In the genomic region with DNA sequence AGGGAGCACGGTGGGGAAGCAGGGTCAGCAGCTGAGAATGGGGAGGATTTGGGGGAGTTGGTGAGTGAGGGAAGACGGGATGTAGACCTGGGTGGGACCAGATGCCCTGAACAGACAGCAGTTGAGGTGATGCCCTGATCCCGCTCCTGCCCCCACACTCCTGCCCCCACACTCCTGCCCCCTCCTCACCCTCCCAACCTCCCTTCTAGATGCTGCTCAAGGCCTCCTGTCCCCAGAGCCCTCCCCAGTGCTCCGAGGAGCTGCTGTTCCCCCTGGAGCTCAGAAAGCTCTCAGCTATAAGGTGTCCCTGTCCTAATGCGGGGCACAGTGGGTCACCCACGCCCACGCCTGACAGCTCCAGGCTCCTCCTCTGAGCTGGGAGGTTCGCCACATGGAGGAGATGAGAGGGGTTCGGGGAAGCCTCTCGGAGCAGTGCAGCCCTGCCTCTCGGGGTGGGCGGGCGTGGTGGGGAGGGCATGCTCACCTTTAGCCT, we compare ENCODE assay signal across 28 cellular contexts.
"Had no signal": no experiment of that assay in that cellular context is flagged by ENCODE, and none has a peak within 500 bp of the region (broad histone marks: within the 10 kb centered on the region; RNA-seq: fewer than 3 reads in every experiment).

No MANE protein-coding gene starts in this region.

- FAIRE-seq: astrocyte, bronchial epithelial cell, endometrium, endothelial cell of umbilical vein had no signal

- H3K36me3 ChIP-seq: brain microvascular endothelial cell, colonic mucosa, esophagus squamous epithelium had no signal

- H3K4me1 ChIP-seq: colonic mucosa, gastroesophageal sphincter had no signal

- H3K9me3 ChIP-seq: colonic mucosa, esophagus squamous epithelium, gastroesophageal sphincter had no signal

- H3K27ac ChIP-seq: brain microvascular endothelial cell, colonic mucosa, epithelial cell of prostate, esophagus squamous epithelium, gastroesophageal sphincter had no signal

- DNase-seq: activated CD4-positive, alpha-beta memory T cell treated with anti-CD3 and anti-CD28 coated beads, Interleukin-2, amount 10 ng/mL, durations not matched to agents 7 days and 5 days; activated CD4-positive, alpha-beta T cell treated with anti-CD3 and anti-CD28 coated beads for 36 hours; activated CD4-positive, alpha-beta T cell treated with anti-CD3 and anti-CD28 coated beads, Interleukin-2, amount 10 ng/mL, durations not matched to agents 24 days and 14 days; activated CD4-positive, alpha-beta T cell treated with anti-CD3 and anti-CD28 coated beads, Interleukin-2, amount 50 U/mL, for 4 hours; activated CD4-positive, CD25-positive, alpha-beta regulatory T cell; activated CD4-positive, CD25-positive, alpha-beta regulatory T cell treated with anti-CD3 and anti-CD28 coated beads, Interleukin-2, amount 50 U/mL, for 72 hours; activated CD8-positive, alpha-beta memory T cell treated with anti-CD3 and anti-CD28 coated beads, Interleukin-2, amount 50 U/mL, for 48 hours; activated gamma-delta T cell; activated naive CD4-positive, alpha-beta T cell; activated naive CD4-positive, alpha-beta T cell treated with anti-CD3 and anti-CD28 coated beads, Interleukin-2, amount 10 ng/mL, durations not matched to agents 7 days and 5 days; activated naive CD8-positive, alpha-beta T cell treated with anti-CD3 and anti-CD28 coated beads, Interleukin-2, amount 10 ng/mL, durations not matched to agents 7 days and 5 days; activated T-cell treated with anti-CD3 and anti-CD28 coated beads for 4 hours; activated T-cell treated with anti-CD3 and anti-CD28 coated beads, Interleukin-2, amount 50 U/mL, for 24 hours; activated T-cell treated with anti-CD3 and anti-CD28 coated beads, Interleukin-2, amount 50 U/mL, for 72 hours; brain microvascular endothelial cell; caudate nucleus; colonic mucosa; effector CD8-positive, alpha-beta T cell; esophagus squamous epithelium; foreskin melanocyte; T-helper 2 cell had no signal

- ATAC-seq: activated CD4-positive, alpha-beta T cell treated with anti-CD3 and anti-CD28 coated beads for 36 hours; activated naive CD4-positive, alpha-beta T cell treated with anti-CD3 and anti-CD28 coated beads, Interleukin-2, amount 50 U/mL, for 72 hours; activated T-cell treated with anti-CD3 and anti-CD28 coated beads, Interleukin-2, amount 50 U/mL, for 72 hours; gastroesophageal sphincter had no signal

- H3K27me3 ChIP-seq: brain microvascular endothelial cell, colonic mucosa, esophagus squamous epithelium, gastroesophageal sphincter had no signal

- H3K4me3 ChIP-seq: colonic mucosa, esophagus squamous epithelium, gastroesophageal sphincter had no signal
